ENCODE assay signal across 8 cellular contexts in genomic region chr12:12724421-12725085, GRCh38. TPM values are rescaled to one million over a fixed set of nuclear protein-coding genes. Genes with fewer than 3 reads are reported as not detected.
DNase-seq lines count a peak whose midpoint lies in the region; ATAC-seq and TF ChIP-seq lines count a peak whose summit lies in the region.

No MANE protein-coding gene starts in this region.

- H3K36me3 ChIP-seq in heart right ventricle (peaks cover 0 to 29% (median 20%) of the 10 kb centered on the region in 9 donors), gastrocnemius medialis (peaks cover 0 to 10% of the 10 kb centered on the region in 2 donors)

- WGBS in heart right ventricle, 2 donors, result 1% methylated on average over 44 to 46 of the region's 46 CpGs

- H3K4me3 ChIP-seq in heart right ventricle (peak overlapping the region; percentile 42 to 90 (median 77)), gastrocnemius medialis (peak overlapping the region; percentile 66 to 88 (median 80))

- POLR2A ChIA-PET in activated CD8-positive, alpha-beta T cell treated with anti-CD3 and anti-CD28 coated beads, Interleukin-2, amount 10 ng/mL, durations not matched to agents 7 days and 5 days (lab: Charles Lee), result interaction anchor here (0.5 to 16.1 kb wide), 17 partner anchors 9 to 367 kb away, joined by 3 to 516 read pairs (median 3); partner anchors contain the start of genes BORCS5, CDKN1B, DUSP16 and GPR19

- intact Hi-C loops in heart right ventricle (cut with DNase I), result loop anchor here in 6 of 10 donors (1.0 to 5.0 kb wide), 3 partner anchors 7 to 63 kb away; partner anchors contain the start of genes CDKN1B (in 4 of the 6) and APOLD1 (in 2 of the 6)
- intact Hi-C loops in gastrocnemius medialis (cut with DNase I; ENCODE audit: low total_unique reads), result loop anchor here (1.0 to 5.0 kb wide), 4 partner anchors 7 to 1718 kb away; partner anchors contain the start of genes CDKN1B and DUSP16

- no peaks in the 10 kb centered on the region for H3K9me3 Mint-ChIP-seq in activated CD8-positive, alpha-beta T cell treated with anti-CD3 and anti-CD28 coated beads, Interleukin-2, amount 10 ng/mL, durations not matched to agents 7 days and 5 days (ENCODE audit: insufficient read depth)

- H3K9me3 ChIP-seq in heart right ventricle (no peaks in the 10 kb centered on the region), gastrocnemius medialis (no peaks in the 10 kb centered on the region)

- H3K4me1 Mint-ChIP-seq in activated CD8-positive, alpha-beta T cell treated with anti-CD3 and anti-CD28 coated beads, Interleukin-2, amount 10 ng/mL, durations not matched to agents 7 days and 5 days (ENCODE audit: low read depth), result peaks cover 18% of the 10 kb centered on the region

- peaks cover 77% of the 10 kb centered on the region for H3K36me3 Mint-ChIP-seq in activated CD8-positive, alpha-beta T cell treated with anti-CD3 and anti-CD28 coated beads, Interleukin-2, amount 10 ng/mL, durations not matched to agents 7 days and 5 days (ENCODE audit: low read depth)

- in situ Hi-C loops in gastrocnemius medialis (cut with MboI; ENCODE audit: low sequenced_read_pairs in 4 of 4), result loop anchor here in 2 of 4 donors (25.0 kb wide), 2 partner anchors 337 to 362 kb away; partner anchors contain the start of genes BORCS5 (in 1 of the 2) and MANSC1 (in 1 of the 2)

- peak overlapping the region; percentile 96 for H3K27ac Mint-ChIP-seq in activated CD8-positive, alpha-beta T cell treated with anti-CD3 and anti-CD28 coated beads, Interleukin-2, amount 10 ng/mL, durations not matched to agents 7 days and 5 days

- H3K27ac ChIP-seq in heart right ventricle, result peak overlapping the region; percentile 95 to 100 (median 98)
- peak overlapping the region; percentile 96 to 99 (median 98) for H3K27ac ChIP-seq in gastrocnemius medialis

- H3K4me1 ChIP-seq in heart right ventricle, result peaks cover 3 to 67% (median 48%) of the 10 kb centered on the region in 9 donors
- peaks cover 40 to 41% of the 10 kb centered on the region in 2 donors for H3K4me1 ChIP-seq in gastrocnemius medialis

- CTCF ChIA-PET in activated CD8-positive, alpha-beta T cell treated with anti-CD3 and anti-CD28 coated beads, Interleukin-2, amount 10 ng/mL, durations not matched to agents 7 days and 5 days (lab: Charles Lee), result interaction anchor here (3.5 to 4.7 kb wide), 2 partner anchors 8 to 12 kb away, joined by 15 to 36 read pairs; partner anchors contain the start of gene CDKN1B

- peak; percentile 23 for ATAC-seq in HG03045 (IDR thresholded peaks at IDR 0.05; ENCODE audit: unreplicated experiment)
- ATAC-seq in activated CD8-positive, alpha-beta T cell treated with anti-CD3 and anti-CD28 coated beads, Interleukin-2, amount 10 ng/mL, durations not matched to agents 7 days and 5 days, result peak; percentile 43
- ATAC-seq in heart right ventricle, result peak in 3 of 8 donors; percentile 13 to 51 (median 34)
- peak in 1 of 2 donors; percentile 8 for ATAC-seq in gastrocnemius medialis

- no peaks in the 10 kb centered on the region for H3K27me3 Mint-ChIP-seq in activated CD8-positive, alpha-beta T cell treated with anti-CD3 and anti-CD28 coated beads, Interleukin-2, amount 10 ng/mL, durations not matched to agents 7 days and 5 days (ENCODE audit: low read depth)

- H3K27me3 ChIP-seq in heart right ventricle (no peaks in the 10 kb centered on the region), gastrocnemius medialis (no peaks in the 10 kb centered on the region)

- H3K4me3 Mint-ChIP-seq in activated CD8-positive, alpha-beta T cell treated with anti-CD3 and anti-CD28 coated beads, Interleukin-2, amount 10 ng/mL, durations not matched to agents 7 days and 5 days, result peak overlapping the region; percentile 87

- TF ChIP-seq CTCF in heart right ventricle (IDR thresholded peaks at IDR 0.05) (no peak), gastrocnemius medialis (IDR thresholded peaks at IDR 0.05 in 4 of 5, conservative IDR thresholded peaks at IDR 0.05 in 1 of 5) (no peak)

- TF ChIP-seq POLR2A in gastrocnemius medialis (IDR thresholded peaks at IDR 0.05), result no peak

- DNase-seq in NCI-H1105 treated with DMSO at 0.1 percent for 48 hours (lab: John Stamatoyannopoulos, UW) (peak; percentile 63), NCI-H1105 (lab: John Stamatoyannopoulos, UW) (no peak), heart right ventricle (no peak), gastrocnemius medialis (no peak), NCI-H2029 (lab: John Stamatoyannopoulos, UW) (no peak), NCI-H2081 treated with DMSO at 0.1 percent for 48 hours (lab: John Stamatoyannopoulos, UW) (no peak)
- no peak for DNase-seq in activated CD8-positive, alpha-beta T cell treated with anti-CD3 and anti-CD28 coated beads, Interleukin-2, amount 10 ng/mL, durations not matched to agents 7 days and 5 days

RNA-seq across cellular contexts. Expression of gene CDKN1B, which starts 7.4 kb away (rescaled TPM):
- 10 to 100 TPM; 90.5 to 96.7 TPM for total RNA-seq in activated CD8-positive, alpha-beta T cell treated with anti-CD3 and anti-CD28 coated beads, Interleukin-2, amount 10 ng/mL, durations not matched to agents 7 days and 5 days
- total RNA-seq in heart right ventricle, result 10 to 100 TPM; 26.3 to 56.2 (median 39.2) TPM
- 10 to 100 TPM; 20.8 to 21.7 TPM for polyA plus RNA-seq in heart right ventricle
- total RNA-seq in gastrocnemius medialis, result 10 to 100 TPM; 43.6 to 76.4 (median 56.6) TPM

RNA-seq across cellular contexts. Expression of gene GPR19, which starts 28.6 kb away (rescaled TPM):
- total RNA-seq in activated CD8-positive, alpha-beta T cell treated with anti-CD3 and anti-CD28 coated beads, Interleukin-2, amount 10 ng/mL, durations not matched to agents 7 days and 5 days, result 10 to 100 TPM in 1 of 2 experiments, 1 to 10 TPM in 1; 7.9 to 11.0 TPM
- total RNA-seq in heart right ventricle (under 1 TPM in 1 of 10 donors, not detected in 9; 0.56 TPM), gastrocnemius medialis (not detected)
- under 1 TPM; 0.09 to 0.15 TPM for polyA plus RNA-seq in heart right ventricle

Comparison
In these comparisons a context has a peak if more than half of its experiments do, and no peak if none do; other contexts are left out.
1. RNA of gene GPR19, which starts 28.6 kb away (total RNA-seq): 7.9 to 11.0 TPM in activated CD8-positive, alpha-beta T cell treated with anti-CD3 and anti-CD28 coated beads, Interleukin-2, amount 10 ng/mL, durations not matched to agents 7 days and 5 days; 0.56 TPM in heart right ventricle and not detected in gastrocnemius medialis; every median in the first group is over 4 times any median in the second.